In the genomic region with DNA sequence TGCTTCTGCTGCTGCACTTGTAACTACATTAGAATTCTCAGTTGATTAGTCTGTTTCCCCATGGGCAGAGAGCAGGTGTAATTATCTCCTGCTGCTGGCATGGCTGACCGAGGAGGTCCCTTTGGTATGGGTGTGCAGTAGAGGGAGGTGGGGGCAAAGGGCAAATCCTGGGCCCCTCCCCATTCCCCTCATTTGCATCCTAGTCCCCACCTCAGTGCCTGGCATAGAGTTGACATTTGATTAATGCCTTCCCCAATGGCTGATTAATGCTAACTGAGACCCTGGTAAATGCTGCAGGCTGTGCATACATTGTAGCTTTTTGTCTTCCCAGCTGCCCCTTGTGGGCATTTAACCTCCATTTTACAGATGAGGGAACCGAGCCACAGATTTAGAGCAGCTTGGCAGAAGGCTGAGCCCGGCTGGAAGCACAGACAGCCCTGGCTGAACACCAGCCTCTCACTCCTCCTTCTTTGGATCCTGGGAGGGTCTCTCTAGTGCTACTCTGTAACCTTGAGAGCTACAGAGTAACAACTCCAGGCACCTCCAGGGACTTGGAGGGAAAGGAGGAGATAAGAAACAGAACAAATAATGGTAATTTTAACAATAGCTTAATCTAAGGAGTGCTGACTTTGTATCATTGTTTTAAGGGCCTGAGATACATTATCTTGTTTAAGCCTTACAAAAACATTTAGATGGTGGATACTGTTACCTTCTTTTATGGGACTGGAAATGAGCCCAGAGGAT, we compare ENCODE assay signal across 16 cellular contexts. TPM values are rescaled to one million over a fixed set of nuclear protein-coding genes. Genes with fewer than 3 reads are reported as not detected.
DNase-seq lines count a peak whose midpoint lies in the region; ATAC-seq and TF ChIP-seq lines count a peak whose summit lies in the region.
"Had no signal": no experiment of that assay in that cellular context is flagged by ENCODE, and none has a peak within 500 bp of the region (broad histone marks: within the 10 kb centered on the region; RNA-seq: fewer than 3 reads in every experiment).

No MANE protein-coding gene starts in this region.

- peaks cover 19% of the 10 kb centered on the region for H3K4me1 Mint-ChIP-seq in mesothelial cell of epicardium
- H3K4me1 Mint-ChIP-seq: activated T-helper 17 cell treated with anti-CD3 and anti-CD28 coated beads, Interleukin-2, amount 50 U/mL, for 72 hours had no signal

- H3K9me3 Mint-ChIP-seq in mesothelial cell of epicardium: no peaks in the 10 kb centered on the region
- H3K9me3 Mint-ChIP-seq: activated CD4-positive, alpha-beta T cell treated with anti-CD3 and anti-CD28 coated beads, Interleukin-2, amount 10 ng/mL, durations not matched to agents 24 days and 14 days; activated T-helper 17 cell treated with anti-CD3 and anti-CD28 coated beads, Interleukin-2, amount 50 U/mL, for 72 hours; CD4-positive, CD25-positive, alpha-beta regulatory T cell; neural crest cell had no signal

- no peak for TF ChIP-seq EP300 in SK-N-SH (IDR thresholded peaks at IDR 0.05; ENCODE audit: borderline replicate concordance in 1 of 2, low read depth in 1 of 2, low read length in 1 of 2)

- H3K9ac ChIP-seq in Karpas-422 (ENCODE audit: low read length): peak overlapping the region; percentile 98
- peak overlapping the region in 1 of 2 donors; percentile 34 for H3K9ac ChIP-seq in duodenal mucosa (ENCODE audit: low read depth in 1 of 2, low read length in 2 of 2)
- H3K9ac ChIP-seq in SK-N-SH: no peak overlapping the region

- no peaks in the 10 kb centered on the region for H3F3A ChIP-seq in SK-N-SH (replicated peaks; ENCODE audit: insufficient read depth)

- DNase-seq in Karpas-422 (peak; percentile 95), osteoblast (ENCODE audit: insufficient read length, low spot score, missing footprints) (peak; percentile 63), T1000 (lab: John Stamatoyannopoulos, UW) (no peak), tibial artery (no peak), SK-N-SH (no peak), mesothelial cell of epicardium (ENCODE audit: low spot score in 2 of 2, unreplicated experiment in 2 of 2) (no peak)
- DNase-seq: activated CD4-positive, alpha-beta T cell treated with anti-CD3 and anti-CD28 coated beads, Interleukin-2, amount 10 ng/mL, durations not matched to agents 24 days and 14 days; body of pancreas; CD4-positive, CD25-positive, alpha-beta regulatory T cell; NCI-H2171 treated with DMSO at 0.1 percent for 48 hours; T-helper 2 cell had no signal

- peaks cover 45% of the 10 kb centered on the region for H3K36me3 ChIP-seq in Karpas-422 (ENCODE audit: insufficient read depth, low read length)
- H3K36me3 ChIP-seq in duodenal mucosa (ENCODE audit: control insufficient read depth in 1 of 2, insufficient read depth in 2 of 2, low read length in 2 of 2): peaks cover 4 to 6% of the 10 kb centered on the region in 2 donors
- H3K36me3 ChIP-seq in osteoblast (ENCODE audit: insufficient read depth, low read length): no peaks in the 10 kb centered on the region
- H3K36me3 ChIP-seq in tibial artery: no peaks in the 10 kb centered on the region
- H3K36me3 ChIP-seq in SK-N-SH (replicated peaks in 1 of 2; ENCODE audit: control insufficient read depth in 1 of 2, insufficient read depth in 2 of 2, low read length in 1 of 2): no peaks in the 10 kb centered on the region
- H3K36me3 ChIP-seq: thoracic aorta had no signal

- no peak overlapping the region for H3K4me3 Mint-ChIP-seq in mesothelial cell of epicardium
- H3K4me3 Mint-ChIP-seq: activated CD4-positive, alpha-beta T cell treated with anti-CD3 and anti-CD28 coated beads, Interleukin-2, amount 10 ng/mL, durations not matched to agents 24 days and 14 days; activated T-helper 17 cell treated with anti-CD3 and anti-CD28 coated beads, Interleukin-2, amount 50 U/mL, for 72 hours; CD4-positive, CD25-positive, alpha-beta regulatory T cell; neural crest cell had no signal

- H3K27ac ChIP-seq in Karpas-422 (ENCODE audit: low read length): peak overlapping the region; percentile 100
- H3K27ac ChIP-seq in duodenal mucosa (ENCODE audit: low read depth, low read length): no peak overlapping the region
- H3K27ac ChIP-seq in osteoblast (ENCODE audit: low read depth, low read length): no peak overlapping the region
- no peak overlapping the region for H3K27ac ChIP-seq in tibial artery
- no peak overlapping the region for H3K27ac ChIP-seq in SK-N-SH (ENCODE audit: low read depth in 2 of 2, low read length in 1 of 2)
- H3K27ac ChIP-seq: body of pancreas, thoracic aorta had no signal

- H3K4me1 ChIP-seq in Karpas-422 (ENCODE audit: low read length): peaks cover 91% of the 10 kb centered on the region
- peaks cover 33 to 50% of the 10 kb centered on the region in 2 donors for H3K4me1 ChIP-seq in duodenal mucosa (ENCODE audit: control insufficient read depth in 1 of 2, insufficient read depth in 2 of 2, low read length in 2 of 2)
- no peaks in the 10 kb centered on the region for H3K4me1 ChIP-seq in osteoblast (ENCODE audit: insufficient read depth, low read length)
- peaks cover 0 to 10% (median 2%) of the 10 kb centered on the region in 4 donors for H3K4me1 ChIP-seq in tibial artery
- no peaks in the 10 kb centered on the region; a peak in 1 of 4 replicates for H3K4me1 ChIP-seq in SK-N-SH (ENCODE audit: control insufficient read depth in 1 of 2, insufficient read depth in 2 of 2, low read depth in 1 of 2, low read length in 1 of 2)

- peaks cover 84% of the 10 kb centered on the region for H3K79me2 ChIP-seq in Karpas-422 (ENCODE audit: low read length)
- H3K79me2 ChIP-seq in osteoblast (ENCODE audit: insufficient read depth, low read length): no peaks in the 10 kb centered on the region
- no peaks in the 10 kb centered on the region for H3K79me2 ChIP-seq in SK-N-SH (ENCODE audit: insufficient read depth)

- H3K4me3 ChIP-seq in Karpas-422 (ENCODE audit: low read length) (peak overlapping the region; percentile 79), duodenal mucosa (ENCODE audit: low read depth in 1 of 2, low read length in 2 of 2) (peak overlapping the region; percentile 2 to 17), osteoblast (ENCODE audit: insufficient read depth, low read length) (no peak overlapping the region), tibial artery (no peak overlapping the region), SK-N-SH (ENCODE audit: low read depth in 2 of 2, low read length in 1 of 2) (no peak overlapping the region)
- H3K4me3 ChIP-seq: body of pancreas, thoracic aorta had no signal

- WGBS in SK-N-SH (ENCODE audit: low lambda C conversion rate): 34% methylated on average over 3 of the region's 3 CpGs

- H3K27me3 ChIP-seq in Karpas-422 (ENCODE audit: low read length): no peaks in the 10 kb centered on the region
- H3K27me3 ChIP-seq in duodenal mucosa (ENCODE audit: control insufficient read depth in 1 of 2, insufficient read depth in 2 of 2, low read length in 2 of 2): no peaks in the 10 kb centered on the region
- peaks cover 19% of the 10 kb centered on the region for H3K27me3 ChIP-seq in osteoblast (ENCODE audit: insufficient read depth, low read length)
- peaks cover 0 to 35% of the 10 kb centered on the region in 2 donors for H3K27me3 ChIP-seq in tibial artery
- peaks cover 26% of the 10 kb centered on the region; the same call in 1 of the 2 replicates for H3K27me3 ChIP-seq in SK-N-SH (ENCODE audit: insufficient read depth)
- H3K27me3 ChIP-seq: body of pancreas had no signal

- H3K27me3 Mint-ChIP-seq in mesothelial cell of epicardium (ENCODE audit: low read depth): peaks cover 44% of the 10 kb centered on the region

- H4K20me1 ChIP-seq in Karpas-422 (ENCODE audit: insufficient read depth, low read depth, low read length): peaks cover 40% of the 10 kb centered on the region
- no peaks in the 10 kb centered on the region for H4K20me1 ChIP-seq in osteoblast (ENCODE audit: insufficient read depth, low read length)
- H4K20me1 ChIP-seq in SK-N-SH (ENCODE audit: insufficient read depth): no peaks in the 10 kb centered on the region

- no peaks in the 10 kb centered on the region for H3K36me3 Mint-ChIP-seq in mesothelial cell of epicardium
- H3K36me3 Mint-ChIP-seq: CD4-positive, CD25-positive, alpha-beta regulatory T cell had no signal

- ATAC-seq in GM18909 (IDR thresholded peaks at IDR 0.05; ENCODE audit: poor library complexity, unreplicated experiment): peak; percentile 48
- ATAC-seq: activated T-helper 17 cell treated with anti-CD3 and anti-CD28 coated beads, Interleukin-2, amount 50 U/mL, for 72 hours; body of pancreas had no signal

- H3K4me2 ChIP-seq in Karpas-422 (ENCODE audit: low read depth, low read length, poor library complexity, severe bottlenecking): peak overlapping the region; percentile 91
- H3K4me2 ChIP-seq in osteoblast (ENCODE audit: insufficient read depth, low read length): no peak overlapping the region
- H3K4me2 ChIP-seq in SK-N-SH: no peak overlapping the region

- CTCF ChIA-PET in SK-N-SH (lab: Yijun Ruan, JAX): no interaction called here

- no peak for TF ChIP-seq CTCF in osteoblast (IDR thresholded peaks at IDR 0.05; ENCODE audit: extremely low read depth, low read depth, low read length)
- TF ChIP-seq CTCF in tibial artery (IDR thresholded peaks at IDR 0.05): no peak
- TF ChIP-seq CTCF in SK-N-SH (IDR thresholded peaks at IDR 0.05): no peak
- no peak for TF ChIP-seq CTCF in mesothelial cell of epicardium (IDR thresholded peaks at IDR 0.05; ENCODE audit: unreplicated experiment)

- H3K9me2 ChIP-seq in Karpas-422 (replicated peaks; ENCODE audit: insufficient read depth, low read length) (no peaks in the 10 kb centered on the region), SK-N-SH (no peaks in the 10 kb centered on the region)

- no peak overlapping the region for H2AFZ ChIP-seq in Karpas-422 (ENCODE audit: low read length)
- H2AFZ ChIP-seq in osteoblast (ENCODE audit: low read length): no peak overlapping the region
- no peak overlapping the region for H2AFZ ChIP-seq in SK-N-SH (ENCODE audit: low read depth)

- H3K27ac Mint-ChIP-seq in mesothelial cell of epicardium: no peak overlapping the region
- H3K27ac Mint-ChIP-seq: activated CD4-positive, alpha-beta T cell treated with anti-CD3 and anti-CD28 coated beads, Interleukin-2, amount 10 ng/mL, durations not matched to agents 24 days and 14 days; activated T-helper 17 cell treated with anti-CD3 and anti-CD28 coated beads, Interleukin-2, amount 50 U/mL, for 72 hours; CD4-positive, CD25-positive, alpha-beta regulatory T cell had no signal

- H3K9me3 ChIP-seq in Karpas-422 (ENCODE audit: low read length): no peaks in the 10 kb centered on the region
- no peaks in the 10 kb centered on the region for H3K9me3 ChIP-seq in duodenal mucosa (ENCODE audit: control insufficient read depth in 1 of 2, low read length in 2 of 2)
- no peaks in the 10 kb centered on the region for H3K9me3 ChIP-seq in osteoblast (ENCODE audit: low read depth, low read length)
- H3K9me3 ChIP-seq in tibial artery: no peaks in the 10 kb centered on the region
- no peaks in the 10 kb centered on the region for H3K9me3 ChIP-seq in SK-N-SH
- H3K9me3 ChIP-seq: body of pancreas, thoracic aorta had no signal

- POLR2A ChIA-PET in SK-N-SH (lab: Yijun Ruan, JAX): no interaction called here

- intact Hi-C loops in tibial artery (cut with DNase I; ENCODE audit: low total_unique reads): no loop called here

- no peak for TF ChIP-seq RAD21 in SK-N-SH (IDR thresholded peaks at IDR 0.05; ENCODE audit: low read length)

RNA-seq across cellular contexts. Expression of a gene that starts 5.1 kb away (rescaled TPM):
- 574 and 580 TPM in 2 replicates for total RNA-seq in Karpas-422 (2014; rRNA removed; shearing (Covaris generic); ENCODE audit: low replicate concordance)
- total RNA-seq in osteoblast: 0.59 and 1.1 TPM in 2 replicates
- polyA plus RNA-seq in SK-N-SH (2012; rRNA removed): 0.08 and 0.23 TPM in 2 replicates
- polyA plus RNA-seq in SK-N-SH (2012; cell fraction: cytosol; rRNA removed): 0.14 and 0.26 TPM in 2 replicates
- polyA plus RNA-seq in SK-N-SH (2012; cell fraction: nucleus; rRNA removed): 0.27 and 0.51 TPM in 2 replicates
- total RNA-seq in mesothelial cell of epicardium: 3.1 to 5.7 TPM (median 4.2 TPM) in 3 replicates

Comparison
In these comparisons a context has a peak if more than half of its experiments do, and no peak if none do; other contexts are left out.
1. DNase-seq: peak in Karpas-422 (single experiment) and osteoblast (single experiment); none in T1000 (single experiment), tibial artery (0 of 2), SK-N-SH (single experiment) and mesothelial cell of epicardium (0 of 2).
2. H3K4me3 ChIP-seq: peak in Karpas-422 (single experiment) and duodenal mucosa (2 of 2); none in osteoblast (single experiment), tibial artery (0 of 2) and SK-N-SH (0 of 2).
3. RNA of a gene that starts 5.1 kb away (total RNA-seq): 574 to 580 TPM in Karpas-422; 3.1 to 5.7 TPM in mesothelial cell of epicardium and 0.59 to 1.1 TPM in osteoblast; every median in the first group is over 10 times any median in the second.